10 cellular contexts compared by ENCODE assay signal in genomic region chr17:28384281-28385036, GRCh38. TPM values are rescaled to one million over a fixed set of nuclear protein-coding genes. Genes with fewer than 3 reads are reported as not detected.
DNase-seq lines count a peak whose midpoint lies in the region; ATAC-seq, FAIRE-seq and TF ChIP-seq lines count a peak whose summit lies in the region.
"Had no signal": no experiment of that assay in that cellular context is flagged by ENCODE, and none has a peak within 500 bp of the region (broad histone marks: within the 10 kb centered on the region; RNA-seq: fewer than 3 reads in every experiment).

No MANE protein-coding gene starts in this region.

- H3K4me1 ChIP-seq in muscle layer of duodenum (ENCODE audit: control insufficient read depth in 1 of 2, insufficient read depth in 2 of 2, low read length in 2 of 2): peaks cover 0 to 14% of the 10 kb centered on the region in 2 donors

- no peak for DNase-seq in GM18507 (ENCODE audit: extremely low spot score, insufficient read length, low read depth)
- DNase-seq in activated CD4-positive, CD25-positive, alpha-beta regulatory T cell treated with anti-CD3 and anti-CD28 coated beads, Interleukin-2, amount 50 U/mL, for 16 hours (ENCODE audit: low read depth, low spot score): peak; percentile 39
- peak in 3 of 10 donors; percentile 31 to 52 (median 42) for DNase-seq in dorsolateral prefrontal cortex
- DNase-seq in stimulated activated naive CD8-positive, alpha-beta T cell treated with anti-CD3 and anti-CD28 coated beads, Interleukin-15, Interleukin-2, amounts not matched to agents 100 U/mL and 50 U/mL, for 24 hours: peak; percentile 70
- DNase-seq in RCC 7860 (ENCODE audit: low spot score): no peak

- no peaks in the 10 kb centered on the region for H3K9me3 ChIP-seq in muscle layer of duodenum (ENCODE audit: control insufficient read depth in 1 of 2, low read length in 2 of 2)

- peaks cover 11 to 23% of the 10 kb centered on the region in 2 donors for H3K36me3 ChIP-seq in muscle layer of duodenum (ENCODE audit: control insufficient read depth in 1 of 2, insufficient read depth in 2 of 2, low read length in 2 of 2)

- TF ChIP-seq CTCF in dorsolateral prefrontal cortex (IDR thresholded peaks at IDR 0.05 in 54 of 56, conservative IDR thresholded peaks at IDR 0.05 in 2 of 56; ENCODE audit: low read depth in 1 of 56, partially characterized antibody in 56 of 56): no peak

- FAIRE-seq in GM18507 (lab: Jason Lieb, UNC) (peak; percentile 50), RCC 7860 (lab: Jason Lieb, UNC) (no peak)

- H3K4me3 ChIP-seq in dorsolateral prefrontal cortex (peak overlapping the region in 57 of 59 donors; percentile 18 to 65 (median 47)), muscle layer of duodenum (ENCODE audit: low read depth in 1 of 2, low read length in 2 of 2) (peak overlapping the region; percentile 51 to 63)

- ATAC-seq in HG03457 (IDR thresholded peaks at IDR 0.05; ENCODE audit: unreplicated experiment): peak; percentile 51
- peak; percentile 87 for ATAC-seq in stimulated activated naive CD8-positive, alpha-beta T cell treated with anti-CD3 and anti-CD28 coated beads, Interleukin-15, Interleukin-2, amounts not matched to agents 100 U/mL and 50 U/mL, for 24 hours
- no peak for ATAC-seq in HG03469 (IDR thresholded peaks at IDR 0.05; ENCODE audit: unreplicated experiment)

- H3K27me3 ChIP-seq in dorsolateral prefrontal cortex (no peaks in the 10 kb centered on the region), muscle layer of duodenum (ENCODE audit: low read depth, low read length) (no peaks in the 10 kb centered on the region)

- intact Hi-C loops in dorsolateral prefrontal cortex (cut with DNase I): no loop called here

- H3K27ac ChIP-seq in dorsolateral prefrontal cortex (peak overlapping the region in 4 of 59 donors; percentile 5 to 52 (median 14)), muscle layer of duodenum (ENCODE audit: low read length) (no peak overlapping the region)

RNA-seq across cellular contexts. Expression of gene SARM1, which starts 13.0 kb away (rescaled TPM):
- total RNA-seq in dorsolateral prefrontal cortex: 10 to 100 TPM; 20.6 to 48.1 (median 33.1) TPM

RNA-seq across cellular contexts. Expression of gene VTN, which starts 14.4 kb away (rescaled TPM):
- total RNA-seq in dorsolateral prefrontal cortex: 1 to 10 TPM; 1.1 to 6.3 (median 2.9) TPM

RNA-seq across cellular contexts. Expression of gene SEBOX, which starts 19.5 kb away (rescaled TPM):
- not detected for total RNA-seq in dorsolateral prefrontal cortex
- total RNA-seq: NCI-H460, temporal lobe had no signal

RNA-seq across cellular contexts. Expression of gene SLC46A1, which starts 21.6 kb away (rescaled TPM):
- 10 to 100 TPM; 12.5 to 31.9 (median 20.3) TPM for total RNA-seq in dorsolateral prefrontal cortex

RNA-seq across cellular contexts. Expression of gene POLDIP2, which starts 27.1 kb away (rescaled TPM):
- 10 to 100 TPM; 49.5 to 88.7 (median 68.8) TPM for total RNA-seq in dorsolateral prefrontal cortex

Comparison
In these comparisons a context has a peak if more than half of its experiments do, and no peak if none do; other contexts are left out.
1. DNase-seq: peak in activated CD4-positive, CD25-positive, alpha-beta regulatory T cell treated with anti-CD3 and anti-CD28 coated beads, Interleukin-2, amount 50 U/mL, for 16 hours (single experiment) and stimulated activated naive CD8-positive, alpha-beta T cell treated with anti-CD3 and anti-CD28 coated beads, Interleukin-15, Interleukin-2, amounts not matched to agents 100 U/mL and 50 U/mL, for 24 hours (single experiment); none in GM18507 (single experiment) and RCC 7860 (single experiment).